ENCODE assay signal across 8 cellular contexts in genomic region chr1:207751790-207752455, GRCh38. TPM values are rescaled to one million over a fixed set of nuclear protein-coding genes. Genes with fewer than 3 reads are reported as not detected.
A peak's percentile ranks its signal among the peaks of the same experiment; 100 is the strongest.
DNase-seq lines count a peak whose midpoint lies in the region; ATAC-seq and TF ChIP-seq lines count a peak whose summit lies in the region.

CD46 (plus strand) TSS chr1:207752054; CDS start chr1:207752213, 159 bp downstream.

- H3K4me3 ChIP-seq in AG04450 (ENCODE audit: low read depth, low read length) (peak within 1 kb of the TSS; percentile 96), cardiac fibroblast (replicated peaks in 1 of 2; ENCODE audit: low read depth in 2 of 2, low read length in 2 of 2) (peak within 1 kb of the TSS; percentile 94 to 95), spleen (peak within 1 kb of the TSS; percentile 76 to 97 (median 91))

- H3K27me3 ChIP-seq in AG04450 (ENCODE audit: control insufficient read depth, insufficient read depth, low read length), result no peaks in the 10 kb centered on the region
- H3K27me3 ChIP-seq in spleen (replicated peaks in 1 of 7), result no peaks in the 10 kb centered on the region

- peaks cover 15 to 74% (median 60%) of the 10 kb centered on the region in 6 donors for H3K4me1 ChIP-seq in spleen

- H3K27ac ChIP-seq in AG04450 (ENCODE audit: low read depth, low read length) (peak within 1 kb of the TSS; percentile 61), spleen (peak within 1 kb of the TSS; percentile 80 to 98 (median 92))

- H3K27me3 Mint-ChIP-seq in WTC11 (ENCODE audit: low read depth) (no peaks in the 10 kb centered on the region), immature natural killer cell (ENCODE audit: low read depth in 3 of 3) (peaks cover 4 to 6% (median 5%) of the 10 kb centered on the region in 3 donors)

- POLR2A ChIA-PET in AG04450 (lab: Yijun Ruan, JAX), result interaction anchor here (0.7 kb wide), 1 partner anchor 116 kb away, joined by 3 read pairs; no protein-coding TSS in a partner anchor
- POLR2A ChIA-PET in WTC11 (lab: Charles Lee), result no interaction called here

- H3K9me3 Mint-ChIP-seq in WTC11 (peaks cover 7% of the 10 kb centered on the region; the same call in 1 of the 2 replicates), immature natural killer cell (peaks cover 0 to 2% (median 0%) of the 10 kb centered on the region in 6 donors)

- CTCF ChIA-PET in AG04450 (lab: Charles Lee) (interaction anchor here (1.5 kb wide), 1 partner anchor 46 kb away, joined by 14 read pairs; no protein-coding TSS in a partner anchor), WTC11 (lab: Charles Lee) (interaction anchor here (0.9 to 2.1 kb wide), 3 partner anchors 46 to 724 kb away, joined by 3 to 9 read pairs (median 4); no protein-coding TSS in a partner anchor)

- H3K27ac Mint-ChIP-seq in WTC11 (peak within 1 kb of the TSS; percentile 95), immature natural killer cell (peak within 1 kb of the TSS; percentile 92 to 99 (median 99))

- H3K4me3 Mint-ChIP-seq in WTC11 (peak within 1 kb of the TSS; percentile 99), immature natural killer cell (peak within 1 kb of the TSS; percentile 96 to 98 (median 96))

- H3K36me3 Mint-ChIP-seq in WTC11, result peaks cover 9% of the 10 kb centered on the region
- no peaks in the 10 kb centered on the region for H3K36me3 Mint-ChIP-seq in immature natural killer cell

- peaks cover 0 to 2% (median 0%) of the 10 kb centered on the region in 6 donors for H3K36me3 ChIP-seq in spleen

- TF ChIP-seq CTCF in AG04450 (IDR thresholded peaks at IDR 0.05; ENCODE audit: low read depth, low read length) (no peak), WTC11 (IDR thresholded peaks at IDR 0.05) (no peak), cardiac fibroblast (IDR thresholded peaks at IDR 0.05; ENCODE audit: low read depth, low read length) (no peak), spleen (IDR thresholded peaks at IDR 0.05 in 8 of 11, conservative IDR thresholded peaks at IDR 0.05 in 3 of 11) (peak in 8 of 11 experiments; percentile 6 to 63 (median 29))

- WGBS in spleen, 5 donors, result 0 to 1% (median 0%) methylated on average over 41 to 55 of the region's 55 CpGs

- intact Hi-C loops in spleen (cut with DNase I; ENCODE audit: low total_unique reads), result no loop called here

- H3K9me3 ChIP-seq in AG04450 (ENCODE audit: control insufficient read depth, insufficient read depth, low read length) (no peaks in the 10 kb centered on the region; the same call in 1 of the 2 replicates), spleen (no peaks in the 10 kb centered on the region)

- H3K4me1 Mint-ChIP-seq in WTC11, result peaks cover 73% of the 10 kb centered on the region
- H3K4me1 Mint-ChIP-seq in immature natural killer cell, result peaks cover 45 to 71% of the 10 kb centered on the region in 2 donors

- DNase-seq in AG04450 (ENCODE audit: low read depth, low spot score) (peak; percentile 61), NCI-H226 (peak; percentile 94), WTC11 (ENCODE audit: low spot score) (peak; percentile 96), cardiac fibroblast (ENCODE audit: low read depth in 2 of 2) (peak; percentile 91 to 94), immature natural killer cell (peak; percentile 93), spleen (peak; percentile 97)

- ATAC-seq in GM18909 (IDR thresholded peaks at IDR 0.05; ENCODE audit: poor library complexity, unreplicated experiment) (peak; percentile 96), HG03175 (IDR thresholded peaks at IDR 0.05; ENCODE audit: unreplicated experiment) (peak; percentile 97), WTC11 (peak; percentile 94)

- TF ChIP-seq POLR2A in spleen (IDR thresholded peaks at IDR 0.05), result peak in 1 of 3 donors; percentile 89

TF ChIP-seq in WTC11, 78 proteins besides CTCF, POLR2A, EP300 and RAD21 (continues in another document):
- TF ChIP-seq ZNF219 (CRISPR knock-in tag; IDR thresholded peaks at IDR 0.05; ENCODE audit: borderline replicate concordance), result peak; percentile 61; the same call in 1 of the 2 replicates
- no peak for TF ChIP-seq ZNF423 (CRISPR knock-in tag; IDR thresholded peaks at IDR 0.05)
- TF ChIP-seq MAX (CRISPR knock-in tag; IDR thresholded peaks at IDR 0.05), result peak; percentile 68
- no peak for TF ChIP-seq MXD4 (CRISPR knock-in tag; IDR thresholded peaks at IDR 0.05; ENCODE audit: borderline replicate concordance)
- peak; percentile 88 for TF ChIP-seq NFYB (CRISPR knock-in tag; conservative IDR thresholded peaks at IDR 0.05; ENCODE audit: low read depth)
- no peak for TF ChIP-seq ATF3 (CRISPR knock-in tag; conservative IDR thresholded peaks at IDR 0.05)
- TF ChIP-seq ZBTB21 (CRISPR knock-in tag; IDR thresholded peaks at IDR 0.05; ENCODE audit: borderline replicate concordance), result no peak
- TF ChIP-seq E2F1 (CRISPR knock-in tag; IDR thresholded peaks at IDR 0.05), result peak; percentile 36; the same call in 1 of the 2 replicates
- no peak for TF ChIP-seq IRF2 (CRISPR knock-in tag; IDR thresholded peaks at IDR 0.05; ENCODE audit: borderline replicate concordance, low read depth)
- no peak for TF ChIP-seq ESRRA (CRISPR knock-in tag; IDR thresholded peaks at IDR 0.05; ENCODE audit: borderline replicate concordance)
- no peak for TF ChIP-seq TP53 (CRISPR knock-in tag; IDR thresholded peaks at IDR 0.05)
- no peak for TF ChIP-seq GTF2I (CRISPR knock-in tag; conservative IDR thresholded peaks at IDR 0.05)
- no peak for TF ChIP-seq OVOL2 (CRISPR knock-in tag; IDR thresholded peaks at IDR 0.05; ENCODE audit: borderline replicate concordance)
- TF ChIP-seq CREM (CRISPR knock-in tag; IDR thresholded peaks at IDR 0.05), result peak; percentile 34; the same call in 1 of the 2 replicates
- TF ChIP-seq SMAD4 (CRISPR knock-in tag; IDR thresholded peaks at IDR 0.05), result no peak
- TF ChIP-seq PRRX2 (CRISPR knock-in tag; IDR thresholded peaks at IDR 0.05), result no peak
- TF ChIP-seq ZNF138 (CRISPR knock-in tag; conservative IDR thresholded peaks at IDR 0.05), result no peak
- TF ChIP-seq TCF7 (CRISPR knock-in tag; IDR thresholded peaks at IDR 0.05; ENCODE audit: low read depth), result no peak
- TF ChIP-seq ATF1 (CRISPR knock-in tag; IDR thresholded peaks at IDR 0.05), result no peak
- peak; percentile 45; the same call in 1 of the 2 replicates for TF ChIP-seq FOXP4 (CRISPR knock-in tag; IDR thresholded peaks at IDR 0.05)
- no peak for TF ChIP-seq ATF2 (CRISPR knock-in tag; IDR thresholded peaks at IDR 0.05; ENCODE audit: borderline replicate concordance, low read depth)
- no peak for TF ChIP-seq SOX15 (CRISPR knock-in tag; IDR thresholded peaks at IDR 0.05)
- 0 out of 2 replicates have a peak, but pooled peaks have one; percentile 45 for TF ChIP-seq JUN (CRISPR knock-in tag; IDR thresholded peaks at IDR 0.05)
- TF ChIP-seq NR2C2 (CRISPR knock-in tag; IDR thresholded peaks at IDR 0.05), result no peak

RNA-seq across cellular contexts. Expression of gene CD46, which starts in this region (rescaled TPM):
- polyA plus RNA-seq in AG04450 (2011; rRNA removed), result 112 and 148 TPM in 2 replicates
- polyA minus RNA-seq in AG04450 (2011; rRNA and poly(A)+ RNA removed), result 25.4 and 60.6 TPM in 2 replicates
- total RNA-seq in WTC11 (2021), result 138 to 150 TPM (median 147 TPM) in 3 replicates
- 10 to 100 TPM; 78.9 to 92.3 (median 86.7) TPM for polyA plus RNA-seq in immature natural killer cell
- total RNA-seq in spleen, result 100 to 1,000 TPM; 159 to 218 (median 199) TPM
- polyA plus RNA-seq in spleen, result 10 to 100 TPM; 63.4 to 73.4 (median 64.8) TPM

Comparison
In these comparisons a context has a peak if more than half of its experiments do, and no peak if none do; other contexts are left out.
1. Peak in every context shown above with its lines: DNase-seq, ATAC-seq, H3K4me3 ChIP-seq and H3K27ac ChIP-seq.
2. CTCF ChIP-seq: peak in spleen (8 of 11); none in AG04450 (single experiment), WTC11 (single experiment) and cardiac fibroblast (single experiment).